Comparison of ENCODE assay signal across 1 cellular context in genomic region chr3:146148468-146148931, GRCh38.
TF ChIP-seq lines count a peak whose summit lies in the region.

No MANE protein-coding gene starts in this region.

TF ChIP-seq in H1, 55 proteins besides CTCF, POLR2A, EP300 and RAD21 (continued from another document):
- TF ChIP-seq BRCA1 (IDR thresholded peaks at IDR 0.05; ENCODE audit: low read depth, low read length) = no peak
- no peak for TF ChIP-seq KDM5A (IDR thresholded peaks at IDR 0.05; ENCODE audit: low read length)
- no peak for TF ChIP-seq SAP30 (IDR thresholded peaks at IDR 0.05; ENCODE audit: insufficient read depth, insufficient replicate concordance, low read length)
- no peak for TF ChIP-seq SIX5 (IDR thresholded peaks at IDR 0.05; ENCODE audit: low read depth, low read length)
- no peak for TF ChIP-seq ATF2 (IDR thresholded peaks at IDR 0.05; ENCODE audit: low read length)
- no peak for TF ChIP-seq CHD2 (IDR thresholded peaks at IDR 0.05; ENCODE audit: low read length)
- TF ChIP-seq CEBPB (IDR thresholded peaks at IDR 0.05; ENCODE audit: low read depth, low read length) = no peak
- no peak for TF ChIP-seq SIRT6 (IDR thresholded peaks at IDR 0.05; ENCODE audit: low read length)
- TF ChIP-seq ATF3 (IDR thresholded peaks at IDR 0.05; ENCODE audit: insufficient read depth, low read depth, low read length) = no peak
- TF ChIP-seq MAX (IDR thresholded peaks at IDR 0.05) = no peak
- no peak for TF ChIP-seq BCL11A (IDR thresholded peaks at IDR 0.05; ENCODE audit: low read depth in 2 of 2, low read length in 2 of 2)
- TF ChIP-seq CTBP2 (IDR thresholded peaks at IDR 0.05; ENCODE audit: borderline replicate concordance, insufficient read depth, insufficient read length, low read length) = no peak
- TF ChIP-seq SP2 (IDR thresholded peaks at IDR 0.05; ENCODE audit: low read length) = no peak
- no peak for TF ChIP-seq MAFK (IDR thresholded peaks at IDR 0.05; ENCODE audit: low read depth, low read length)
